ENCODE assay signal across 1 cellular context in the genomic region with DNA sequence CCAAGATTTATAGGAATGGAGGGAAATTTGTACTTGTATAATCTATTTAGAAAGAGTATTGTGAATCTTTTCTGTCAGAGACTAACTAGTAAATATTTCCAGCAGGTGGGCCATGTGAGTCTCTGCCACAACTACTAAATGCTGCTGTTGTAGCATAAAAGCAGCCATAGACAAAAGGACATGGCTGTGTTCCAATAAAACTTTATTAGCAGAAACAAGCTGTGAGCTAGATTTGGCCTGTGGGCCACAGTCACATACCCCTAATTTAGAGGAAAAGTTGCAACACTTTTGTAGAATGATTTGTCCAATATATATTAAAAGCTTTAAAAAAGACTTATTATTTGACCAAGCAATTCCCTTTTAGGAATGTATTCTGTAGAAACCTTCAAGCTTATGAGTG.
TF ChIP-seq lines count a peak whose summit lies in the region.

No MANE protein-coding gene starts in this region.

TF ChIP-seq in K562, 482 proteins besides CTCF, POLR2A, EP300 and RAD21 (continued from another document):
- TF ChIP-seq, protein P1, sequence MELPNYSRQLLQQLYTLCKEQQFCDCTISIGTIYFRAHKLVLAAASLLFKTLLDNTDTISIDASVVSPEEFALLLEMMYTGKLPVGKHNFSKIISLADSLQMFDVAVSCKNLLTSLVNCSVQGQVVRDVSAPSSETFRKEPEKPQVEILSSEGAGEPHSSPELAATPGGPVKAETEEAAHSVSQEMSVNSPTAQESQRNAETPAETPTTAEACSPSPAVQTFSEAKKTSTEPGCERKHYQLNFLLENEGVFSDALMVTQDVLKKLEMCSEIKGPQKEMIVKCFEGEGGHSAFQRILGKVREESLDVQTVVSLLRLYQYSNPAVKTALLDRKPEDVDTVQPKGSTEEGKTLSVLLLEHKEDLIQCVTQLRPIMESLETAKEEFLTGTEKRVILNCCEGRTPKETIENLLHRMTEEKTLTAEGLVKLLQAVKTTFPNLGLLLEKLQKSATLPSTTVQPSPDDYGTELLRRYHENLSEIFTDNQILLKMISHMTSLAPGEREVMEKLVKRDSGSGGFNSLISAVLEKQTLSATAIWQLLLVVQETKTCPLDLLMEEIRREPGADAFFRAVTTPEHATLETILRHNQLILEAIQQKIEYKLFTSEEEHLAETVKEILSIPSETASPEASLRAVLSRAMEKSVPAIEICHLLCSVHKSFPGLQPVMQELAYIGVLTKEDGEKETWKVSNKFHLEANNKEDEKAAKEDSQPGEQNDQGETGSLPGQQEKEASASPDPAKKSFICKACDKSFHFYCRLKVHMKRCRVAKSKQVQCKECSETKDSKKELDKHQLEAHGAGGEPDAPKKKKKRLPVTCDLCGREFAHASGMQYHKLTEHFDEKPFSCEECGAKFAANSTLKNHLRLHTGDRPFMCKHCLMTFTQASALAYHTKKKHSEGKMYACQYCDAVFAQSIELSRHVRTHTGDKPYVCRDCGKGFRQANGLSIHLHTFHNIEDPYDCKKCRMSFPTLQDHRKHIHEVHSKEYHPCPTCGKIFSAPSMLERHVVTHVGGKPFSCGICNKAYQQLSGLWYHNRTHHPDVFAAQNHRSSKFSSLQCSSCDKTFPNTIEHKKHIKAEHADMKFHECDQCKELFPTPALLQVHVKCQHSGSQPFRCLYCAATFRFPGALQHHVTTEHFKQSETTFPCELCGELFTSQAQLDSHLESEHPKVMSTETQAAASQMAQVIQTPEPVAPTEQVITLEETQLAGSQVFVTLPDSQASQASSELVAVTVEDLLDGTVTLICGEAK (IDR thresholded peaks at IDR 0.05): peak; percentile 88
- TF ChIP-seq, protein P1 (CRISPR knock-in tag; IDR thresholded peaks at IDR 0.05): peak; percentile 66
